ENCODE assay signal across 8 cellular contexts in genomic region chr1:55277377-55278130, GRCh38.
DNase-seq lines count a peak whose midpoint lies in the region; ATAC-seq and TF ChIP-seq lines count a peak whose summit lies in the region.

No MANE protein-coding gene starts in this region.

- no peaks in the 10 kb centered on the region for H3K9me3 ChIP-seq in colonic mucosa
- H3K9me3 ChIP-seq in right lobe of liver = no peaks in the 10 kb centered on the region

- H3K36me3 ChIP-seq in colonic mucosa (no peaks in the 10 kb centered on the region), right lobe of liver (no peaks in the 10 kb centered on the region)

- H3K4me3 ChIP-seq in AG10803 (ENCODE audit: low read length) = no peak overlapping the region
- no peak overlapping the region for H3K4me3 ChIP-seq in colonic mucosa
- no peak overlapping the region for H3K4me3 ChIP-seq in right lobe of liver

- intact Hi-C loops in activated CD4-positive, alpha-beta T cell treated with anti-CD3 and anti-CD28 coated beads for 36 hours (cut with DNase I, micrococcal nuclease) = loop anchor here (1.0 to 2.0 kb wide), 5 partner anchors 61 to 255 kb away; partner anchors contain the start of gene USP24 (in 1 of the 2)
- intact Hi-C loops in colonic mucosa (cut with DNase I) (loop anchor here (2.0 kb wide), 1 partner anchor 137 kb away; no protein-coding TSS in a partner anchor), right lobe of liver (cut with DNase I) (loop anchor here in 1 of 2 donors (5.0 kb wide), 1 partner anchor 135 kb away; no protein-coding TSS in a partner anchor)

- no peak overlapping the region for H3K9ac ChIP-seq in colonic mucosa (ENCODE audit: low read depth in 2 of 2, low read length in 2 of 2)

- no peaks in the 10 kb centered on the region for H3K36me3 Mint-ChIP-seq in activated CD4-positive, alpha-beta T cell treated with anti-CD3 and anti-CD28 coated beads for 36 hours (ENCODE audit: low read depth)

- H3K27ac ChIP-seq in colonic mucosa (no peak overlapping the region), right lobe of liver (no peak overlapping the region)

- TF ChIP-seq POLR2A in right lobe of liver (IDR thresholded peaks at IDR 0.05) = no peak

- H3K27ac Mint-ChIP-seq in activated CD4-positive, alpha-beta T cell treated with anti-CD3 and anti-CD28 coated beads for 36 hours = peak overlapping the region; percentile 58

- POLR2A ChIA-PET in activated CD4-positive, alpha-beta T cell treated with anti-CD3 and anti-CD28 coated beads for 36 hours (lab: Charles Lee) = interaction anchor here (1.0 kb wide), 1 partner anchor 137 kb away, joined by 3 read pairs; no protein-coding TSS in a partner anchor

- H3K4me1 Mint-ChIP-seq in activated CD4-positive, alpha-beta T cell treated with anti-CD3 and anti-CD28 coated beads for 36 hours = peaks cover 23% of the 10 kb centered on the region

- peak; percentile 73 for DNase-seq in AG10803 (ENCODE audit: low read depth)
- peak; percentile 72 for DNase-seq in NCI-H345 (lab: John Stamatoyannopoulos, UW)
- peak; percentile 92 for DNase-seq in activated CD4-positive, alpha-beta T cell treated with anti-CD3 and anti-CD28 coated beads for 36 hours
- peak; percentile 81 for DNase-seq in colonic mucosa
- peak; percentile 75 to 80 (median 80) for DNase-seq in right lobe of liver
- DNase-seq in stimulated activated CD4-positive, alpha-beta T cell treated with anti-CD3 and anti-CD28 coated beads, TNF-alpha, amount 100 ng/mL, for 48 hours (ENCODE audit: low read depth in 3 of 3) = peak; percentile 74 to 81 (median 79)

- H3K9me3 Mint-ChIP-seq in activated CD4-positive, alpha-beta T cell treated with anti-CD3 and anti-CD28 coated beads for 36 hours (ENCODE audit: low read depth) = no peaks in the 10 kb centered on the region

- CTCF ChIA-PET in activated CD4-positive, alpha-beta T cell treated with anti-CD3 and anti-CD28 coated beads for 36 hours (lab: Charles Lee) = interaction anchor here (0.6 to 6.7 kb wide), 22 partner anchors 8 to 1427 kb away, joined by 3 to 133 read pairs (median 3); no protein-coding TSS in a partner anchor

- H3K27me3 ChIP-seq in colonic mucosa = no peaks in the 10 kb centered on the region
- H3K27me3 ChIP-seq in right lobe of liver = no peaks in the 10 kb centered on the region

- H3K4me1 ChIP-seq in colonic mucosa (no peaks in the 10 kb centered on the region), right lobe of liver (peaks cover 0 to 4% (median 0%) of the 10 kb centered on the region in 4 donors)

- H3K4me3 Mint-ChIP-seq in activated CD4-positive, alpha-beta T cell treated with anti-CD3 and anti-CD28 coated beads for 36 hours = peak overlapping the region; percentile 0

- TF ChIP-seq CTCF in AG10803 (conservative IDR thresholded peaks at IDR 0.05; ENCODE audit: low read length) (peak; percentile 95), colonic mucosa (IDR thresholded peaks at IDR 0.05) (peak; percentile 77), right lobe of liver (IDR thresholded peaks at IDR 0.05) (peak; percentile 78 to 88 (median 86))

- WGBS in right lobe of liver (ENCODE audit: insufficient coverage, low coverage, low lambda C conversion rate, missing lambda C conversion rate) = 7% methylated on average over 10 of the region's 15 CpGs

- H3K27me3 Mint-ChIP-seq in activated CD4-positive, alpha-beta T cell treated with anti-CD3 and anti-CD28 coated beads for 36 hours = peaks cover 4% of the 10 kb centered on the region

- peak; percentile 86 for ATAC-seq in GM18907 (IDR thresholded peaks at IDR 0.05; ENCODE audit: unreplicated experiment)
- ATAC-seq in HG03280 (IDR thresholded peaks at IDR 0.05; ENCODE audit: unreplicated experiment) = peak; percentile 83
- ATAC-seq in activated CD4-positive, alpha-beta T cell treated with anti-CD3 and anti-CD28 coated beads for 36 hours = peak; percentile 91
- peak; percentile 97 to 98 (median 98) for ATAC-seq in right lobe of liver
